In genomic region chr13:110617326-110618072, GRCh38 we compare ENCODE assay signal across 8 cellular contexts. TPM values are rescaled to one million over a fixed set of nuclear protein-coding genes. Genes with fewer than 3 reads are reported as not detected.
DNase-seq lines count a peak whose midpoint lies in the region; ATAC-seq, FAIRE-seq and TF ChIP-seq lines count a peak whose summit lies in the region.

No MANE protein-coding gene starts in this region.

- 53% methylated on average over 8 of the region's 8 CpGs for WGBS in HepG2 (ENCODE audit: low lambda C conversion rate)

- in situ Hi-C loops in HepG2 (cut with HindIII; ENCODE audit: extremely low pct_ligation_motif_present, low pct_unique_long_range_greater_than_20kb), result no loop called here

- peaks cover 4% of the 10 kb centered on the region for H3K9me3 Mint-ChIP-seq in activated naive CD4-positive, alpha-beta T cell treated with anti-CD3 and anti-CD28 coated beads, Interleukin-2, amount 50 U/mL, for 24 hours
- H3K9me3 Mint-ChIP-seq in activated naive CD4-positive, alpha-beta T cell treated with anti-CD3 and anti-CD28 coated beads, Interleukin-2, amount 10 ng/mL, durations not matched to agents 7 days and 5 days, result peaks cover 4% of the 10 kb centered on the region

- H3K4me1 Mint-ChIP-seq in activated naive CD4-positive, alpha-beta T cell treated with anti-CD3 and anti-CD28 coated beads, Interleukin-2, amount 50 U/mL, for 24 hours, result peaks cover 52% of the 10 kb centered on the region
- peaks cover 25% of the 10 kb centered on the region for H3K4me1 Mint-ChIP-seq in activated naive CD4-positive, alpha-beta T cell treated with anti-CD3 and anti-CD28 coated beads, Interleukin-2, amount 10 ng/mL, durations not matched to agents 7 days and 5 days

- H3K4me3 ChIP-seq in HepG2 (replicated peaks in 1 of 3; ENCODE audit: insufficient read depth in 1 of 3, low read depth in 2 of 3, low read length in 3 of 3), result peak overlapping the region in 2 of 3 experiments; percentile 97; a peak in 3 of 6 replicates
- H3K4me3 ChIP-seq in tibial artery, result no peak overlapping the region

- H3K9ac ChIP-seq in HepG2 (ENCODE audit: insufficient read depth, low read depth, low read length), result peak overlapping the region; percentile 93; the same call in 1 of the 2 replicates

- peak overlapping the region; percentile 94 for H3K4me2 ChIP-seq in HepG2 (ENCODE audit: low read depth, low read length)

- H3K27me3 ChIP-seq in HepG2 (ENCODE audit: control insufficient read depth in 1 of 2, insufficient read depth in 2 of 2, low read length in 2 of 2) (no peaks in the 10 kb centered on the region; a peak in 1 of 5 replicates), tibial artery (no peaks in the 10 kb centered on the region)

- H3K27ac ChIP-seq in HepG2 (ENCODE audit: extremely low read length, insufficient read depth, low read length), result peak overlapping the region; percentile 83
- H3K27ac ChIP-seq in tibial artery, result peak overlapping the region; percentile 95 to 97

- H3K36me3 Mint-ChIP-seq in activated naive CD4-positive, alpha-beta T cell treated with anti-CD3 and anti-CD28 coated beads, Interleukin-2, amount 50 U/mL, for 24 hours, result peaks cover 4% of the 10 kb centered on the region
- H3K36me3 Mint-ChIP-seq in activated naive CD4-positive, alpha-beta T cell treated with anti-CD3 and anti-CD28 coated beads, Interleukin-2, amount 10 ng/mL, durations not matched to agents 7 days and 5 days, result peaks cover 15% of the 10 kb centered on the region

- no peak for TF ChIP-seq RAD21 in HepG2 (CRISPR knock-in tag; IDR thresholded peaks at IDR 0.05)

- TF ChIP-seq EP300 in HepG2 (IDR thresholded peaks at IDR 0.05; ENCODE audit: low read depth in 2 of 2, low read length in 2 of 2) (no peak), HepG2 (CRISPR knock-in tag; IDR thresholded peaks at IDR 0.05; ENCODE audit: borderline replicate concordance) (no peak)

- no peak for TF ChIP-seq POLR2A in HepG2 (IDR thresholded peaks at IDR 0.05; ENCODE audit: insufficient read depth in 1 of 2, low read depth in 2 of 2, low read length in 2 of 2)

- peaks cover 51% of the 10 kb centered on the region for H3K4me1 ChIP-seq in HepG2 (ENCODE audit: insufficient read depth, low read length)
- peaks cover 8 to 38% (median 26%) of the 10 kb centered on the region in 4 donors for H3K4me1 ChIP-seq in tibial artery

- no peak for DNase-seq in activated naive CD4-positive, alpha-beta T cell treated with anti-CD3 and anti-CD28 coated beads, Interleukin-2, amount 10 ng/mL, durations not matched to agents 7 days and 5 days
- peak; percentile 83 for DNase-seq in brain pericyte (ENCODE audit: low read depth, low spot score)
- peak; percentile 43 for DNase-seq in HepG2 (ENCODE audit: low spot score)
- DNase-seq in tibial artery, result no peak
- DNase-seq in effector CD4-positive, alpha-beta T cell, result no peak
- DNase-seq in NCI-H1417 treated with DMSO at 0.1 percent for 48 hours (lab: John Stamatoyannopoulos, UW), result no peak

- TF ChIP-seq CTCF in HepG2 (CRISPR knock-in tag; IDR thresholded peaks at IDR 0.05) (no peak), tibial artery (IDR thresholded peaks at IDR 0.05) (no peak)

- POLR2A ChIA-PET in HepG2 (lab: Yijun Ruan, JAX), result no interaction called here

- H3K9me3 ChIP-seq in HepG2 (ENCODE audit: low read length), result no peaks in the 10 kb centered on the region
- no peaks in the 10 kb centered on the region for H3K9me3 ChIP-seq in tibial artery

- H3K36me3 ChIP-seq in HepG2 (replicated peaks in 1 of 2; ENCODE audit: control insufficient read depth in 1 of 2, insufficient read depth in 2 of 2, low read length in 2 of 2), result peaks cover 0 to 5% of the 10 kb centered on the region in 2 experiments; a peak in 2 of 5 replicates
- H3K36me3 ChIP-seq in tibial artery, result peaks cover 2 to 5% (median 3%) of the 10 kb centered on the region in 3 donors

- H4K20me1 ChIP-seq in HepG2 (ENCODE audit: insufficient read depth, low read length), result peaks cover 32% of the 10 kb centered on the region

- ATAC-seq in HepG2, result no peak
- no peak for ATAC-seq in GM21423 (IDR thresholded peaks at IDR 0.05; ENCODE audit: unreplicated experiment)

- intact Hi-C loops in HepG2 (cut with micrococcal nuclease; ENCODE audit: unreplicated experiment), result loop anchor here (2.0 to 5.0 kb wide), 3 partner anchors 55 to 160 kb away; no protein-coding TSS in a partner anchor
- intact Hi-C loops in tibial artery (cut with DNase I; ENCODE audit: low total_unique reads), result loop anchor here (10.0 kb wide), 1 partner anchor 437 kb away; no protein-coding TSS in a partner anchor

- peaks cover 65% of the 10 kb centered on the region for H3K79me2 ChIP-seq in HepG2 (ENCODE audit: insufficient read depth, low read length)

- no TSS peak for BruUV-seq in HepG2 (replicated peaks; lab: Mats Ljungman, UMichigan)

- no peak overlapping the region for H3K27ac Mint-ChIP-seq in activated naive CD4-positive, alpha-beta T cell treated with anti-CD3 and anti-CD28 coated beads, Interleukin-2, amount 50 U/mL, for 24 hours
- H3K27ac Mint-ChIP-seq in activated naive CD4-positive, alpha-beta T cell treated with anti-CD3 and anti-CD28 coated beads, Interleukin-2, amount 10 ng/mL, durations not matched to agents 7 days and 5 days, result no peak overlapping the region

- H3K4me3 Mint-ChIP-seq in activated naive CD4-positive, alpha-beta T cell treated with anti-CD3 and anti-CD28 coated beads, Interleukin-2, amount 50 U/mL, for 24 hours, result peak overlapping the region; percentile 96
- no peak overlapping the region for H3K4me3 Mint-ChIP-seq in activated naive CD4-positive, alpha-beta T cell treated with anti-CD3 and anti-CD28 coated beads, Interleukin-2, amount 10 ng/mL, durations not matched to agents 7 days and 5 days

- H3K27me3 Mint-ChIP-seq in activated naive CD4-positive, alpha-beta T cell treated with anti-CD3 and anti-CD28 coated beads, Interleukin-2, amount 50 U/mL, for 24 hours, result no peaks in the 10 kb centered on the region
- H3K27me3 Mint-ChIP-seq in activated naive CD4-positive, alpha-beta T cell treated with anti-CD3 and anti-CD28 coated beads, Interleukin-2, amount 10 ng/mL, durations not matched to agents 7 days and 5 days, result peaks cover under 1% of the 10 kb centered on the region

- H2AFZ ChIP-seq in HepG2 (ENCODE audit: low read length), result no peak overlapping the region

- CTCF ChIA-PET in activated naive CD4-positive, alpha-beta T cell treated with anti-CD3 and anti-CD28 coated beads, Interleukin-2, amount 10 ng/mL, durations not matched to agents 7 days and 5 days (lab: Charles Lee), result interaction anchor here (0.6 to 1.4 kb wide), 4 partner anchors 24 to 197 kb away, joined by 3 to 7 read pairs (median 4); no protein-coding TSS in a partner anchor
- CTCF ChIA-PET in HepG2 (lab: Yijun Ruan, JAX; ENCODE audit: low intra/inter-chr PET ratio, low total read pairs), result no interaction called here

- FAIRE-seq in HepG2 (lab: Jason Lieb, UNC), result peak; percentile 46

TF ChIP-seq in HepG2, 621 proteins besides CTCF, POLR2A, EP300 and RAD21 (continues in another document):
- TF ChIP-seq ISX (CRISPR knock-in tag; conservative IDR thresholded peaks at IDR 0.05) (no peak), HNRNPUL1 (IDR thresholded peaks at IDR 0.05; ENCODE audit: low read depth, low read length) (no peak)

RNA-seq across cellular contexts. Expression of gene NAXD, which starts 2.2 kb away (rescaled TPM):
- total RNA-seq in HepG2 (2016; rRNA removed; fragmentation: Illumina TruSeq; extraction: Trizol), result 18.5 and 19.0 TPM in 2 replicates
- total RNA-seq in HepG2 (2016; cell fraction: cytosol; rRNA removed; fragmentation: Illumina TruSeq; extraction: Trizol; ENCODE audit: low read depth), result 5.5 and 6.3 TPM in 2 replicates
- total RNA-seq in HepG2 (2016; cell fraction: insoluble cytoplasmic fraction; rRNA removed; fragmentation: Illumina TruSeq; extraction: Trizol), result 18.9 and 19.7 TPM in 2 replicates
- total RNA-seq in HepG2 (2016; cell fraction: membrane; rRNA removed; fragmentation: Illumina TruSeq; extraction: Trizol), result 12.5 and 13.8 TPM in 2 replicates
- 20.9 and 21.0 TPM in 2 replicates for total RNA-seq in HepG2 (2016; cell fraction: nucleus; rRNA removed; fragmentation: Illumina TruSeq; extraction: Trizol)
- polyA plus RNA-seq in HepG2 (2011; rRNA removed), result 23.2 and 27.0 TPM in 2 replicates
- polyA plus RNA-seq in HepG2 (2011; cell fraction: cytosol; rRNA removed), result 24.7 and 25.6 TPM in 2 replicates
- 81.1 and 85.3 TPM in 2 replicates for polyA plus RNA-seq in HepG2 (2011; cell fraction: nucleus; rRNA removed)
- 18.2 and 22.0 TPM in 2 replicates for polyA plus RNA-seq in HepG2 (2012)
- polyA plus RNA-seq in HepG2 (2016; cell fraction: cytosol; fragmentation: Illumina TruSeq; extraction: Trizol; ENCODE audit: low read depth), result 5.1 and 5.8 TPM in 2 replicates
- 18.8 and 20.5 TPM in 2 replicates for polyA plus RNA-seq in HepG2 (2016; cell fraction: insoluble cytoplasmic fraction; fragmentation: Illumina TruSeq; extraction: Trizol; ENCODE audit: low read depth)
- polyA plus RNA-seq in HepG2 (2016; cell fraction: membrane; fragmentation: Illumina TruSeq; extraction: Trizol; ENCODE audit: low read depth), result 10.7 and 10.9 TPM in 2 replicates
- 43.2 and 44.7 TPM in 2 replicates for polyA plus RNA-seq in HepG2 (2016; cell fraction: nucleus; fragmentation: Illumina TruSeq; extraction: Trizol; ENCODE audit: insufficient read depth, low read depth)
- polyA minus RNA-seq in HepG2 (2011; rRNA and poly(A)+ RNA removed; ENCODE audit: low replicate concordance), result 19.3 and 20.3 TPM in 2 replicates
- 4.0 and 5.5 TPM in 2 replicates for polyA minus RNA-seq in HepG2 (2011; cell fraction: cytosol; rRNA and poly(A)+ RNA removed)
- 19.4 and 22.9 TPM in 2 replicates for polyA minus RNA-seq in HepG2 (2011; cell fraction: nucleus; rRNA and poly(A)+ RNA removed)

RNA-seq across cellular contexts. Expression of gene RAB20, which starts 56.0 kb away (rescaled TPM):
- 15.2 and 15.6 TPM in 2 replicates for total RNA-seq in HepG2 (2016; rRNA removed; fragmentation: Illumina TruSeq; extraction: Trizol)
- total RNA-seq in HepG2 (2016; cell fraction: cytosol; rRNA removed; fragmentation: Illumina TruSeq; extraction: Trizol; ENCODE audit: low read depth), result 5.8 and 6.2 TPM in 2 replicates
- total RNA-seq in HepG2 (2016; cell fraction: insoluble cytoplasmic fraction; rRNA removed; fragmentation: Illumina TruSeq; extraction: Trizol), result 13.5 and 15.3 TPM in 2 replicates
- total RNA-seq in HepG2 (2016; cell fraction: membrane; rRNA removed; fragmentation: Illumina TruSeq; extraction: Trizol), result 12.0 and 13.1 TPM in 2 replicates
- total RNA-seq in HepG2 (2016; cell fraction: nucleus; rRNA removed; fragmentation: Illumina TruSeq; extraction: Trizol), result 6.5 and 7.9 TPM in 2 replicates
- polyA plus RNA-seq in HepG2 (2011; rRNA removed), result 27.3 and 30.5 TPM in 2 replicates
- 28.4 and 39.0 TPM in 2 replicates for polyA plus RNA-seq in HepG2 (2011; cell fraction: cytosol; rRNA removed)
- polyA plus RNA-seq in HepG2 (2011; cell fraction: nucleus; rRNA removed), result 12.0 and 13.8 TPM in 2 replicates
- 14.6 and 20.9 TPM in 2 replicates for polyA plus RNA-seq in HepG2 (2012)
- 4.5 and 5.9 TPM in 2 replicates for polyA plus RNA-seq in HepG2 (2016; cell fraction: cytosol; fragmentation: Illumina TruSeq; extraction: Trizol; ENCODE audit: low read depth)
- polyA plus RNA-seq in HepG2 (2016; cell fraction: insoluble cytoplasmic fraction; fragmentation: Illumina TruSeq; extraction: Trizol; ENCODE audit: low read depth), result 13.3 and 15.2 TPM in 2 replicates
- 7.5 and 8.5 TPM in 2 replicates for polyA plus RNA-seq in HepG2 (2016; cell fraction: membrane; fragmentation: Illumina TruSeq; extraction: Trizol; ENCODE audit: low read depth)
- polyA plus RNA-seq in HepG2 (2016; cell fraction: nucleus; fragmentation: Illumina TruSeq; extraction: Trizol; ENCODE audit: insufficient read depth, low read depth), result 9.6 and 9.8 TPM in 2 replicates
- 7.5 and 23.0 TPM in 2 replicates for polyA minus RNA-seq in HepG2 (2011; rRNA and poly(A)+ RNA removed; ENCODE audit: low replicate concordance)
- polyA minus RNA-seq in HepG2 (2011; cell fraction: cytosol; rRNA and poly(A)+ RNA removed), result 12.6 and 15.1 TPM in 2 replicates
- 8.2 TPM in 2 replicates for polyA minus RNA-seq in HepG2 (2011; cell fraction: nucleus; rRNA and poly(A)+ RNA removed)

Comparison
In these comparisons a context has a peak if more than half of its experiments do, and no peak if none do; other contexts are left out.
1. DNase-seq: peak in brain pericyte (single experiment) and HepG2 (single experiment); none in activated naive CD4-positive, alpha-beta T cell treated with anti-CD3 and anti-CD28 coated beads, Interleukin-2, amount 10 ng/mL, durations not matched to agents 7 days and 5 days (single experiment), tibial artery (0 of 2), effector CD4-positive, alpha-beta T cell (single experiment) and NCI-H1417 treated with DMSO at 0.1 percent for 48 hours (single experiment).
2. H3K4me3 ChIP-seq: peak in HepG2 (2 of 3); none in tibial artery (0 of 2).